24 cellular contexts compared by ENCODE assay signal in genomic region chr3:150302246-150302645, GRCh38.
"Had no signal": no experiment of that assay in that cellular context is flagged by ENCODE, and none has a peak within 500 bp of the region (broad histone marks: within the 10 kb centered on the region; RNA-seq: fewer than 3 reads in every experiment).

No MANE protein-coding gene starts in this region.

- ATAC-seq: activated CD8-positive, alpha-beta T cell treated with anti-CD3 and anti-CD28 coated beads, Interleukin-2, amount 10 ng/mL, durations not matched to agents 7 days and 5 days; left lobe of liver; lower lobe of right lung; naive thymus-derived CD4-positive, alpha-beta T cell had no signal

- H3K9me3 Mint-ChIP-seq: activated naive CD4-positive, alpha-beta T cell treated with anti-CD3 and anti-CD28 coated beads, Interleukin-2, amount 50 U/mL, for 24 hours; dendritic cell treated with granulocyte-macrophage colony-stimulating factor and Interleukin-4, amounts not matched to agents 40 ng/mL and 50 ng/mL, for 4 days; immature natural killer cell; neural progenitor cell; stimulated activated naive CD8-positive, alpha-beta T cell treated with anti-CD3 and anti-CD28 coated beads, Interleukin-15, Interleukin-2, amounts not matched to agents 100 ng/mL and 50 ng/mL, for 24 hours; T-helper 2 cell treated with Interferon-gamma antibody and Interleukin-4, amounts not matched to agents 5 μg/mL and 100 μg/mL, for 36 hours had no signal

- H3K27me3 Mint-ChIP-seq: brain, progenitor cell of endocrine pancreas had no signal

- H3K36me3 Mint-ChIP-seq: activated naive CD4-positive, alpha-beta T cell treated with anti-CD3 and anti-CD28 coated beads, Interleukin-2, amount 50 U/mL, for 24 hours; brain; immature natural killer cell; naive thymus-derived CD4-positive, alpha-beta T cell; neural progenitor cell had no signal

- H3K4me1 Mint-ChIP-seq: activated naive CD4-positive, alpha-beta T cell treated with anti-CD3 and anti-CD28 coated beads, Interleukin-2, amount 50 U/mL, for 24 hours; immature natural killer cell; naive thymus-derived CD4-positive, alpha-beta T cell; neural progenitor cell had no signal

- DNase-seq: activated CD4-positive, alpha-beta T cell treated with anti-CD3 and anti-CD28 coated beads for 1 hour; activated CD4-positive, alpha-beta T cell treated with anti-CD3 and anti-CD28 coated beads, Interleukin-2, amount 50 U/mL, for 1 hour; activated CD8-positive, alpha-beta T cell treated with anti-CD3 and anti-CD28 coated beads, Interleukin-2, amount 10 ng/mL, durations not matched to agents 7 days and 5 days; activated gamma-delta T cell treated with Interleukin-2 at 50 U/mL for 16 hours; anterior cingulate cortex; effector CD8-positive, alpha-beta T cell; glutamatergic neuron; immature natural killer cell; lower lobe of right lung; naive thymus-derived CD4-positive, alpha-beta T cell; retina; sigmoid colon; stimulated activated CD4-positive, alpha-beta T cell treated with anti-CD3 and anti-CD28 coated beads, Interleukin-12 subunit alpha, Interleukin-12 subunit beta, amount 100 ng/mL, for 4 hours; stimulated activated CD4-positive, alpha-beta T cell treated with anti-CD3 and anti-CD28 coated beads, Interleukin-4, amount 100 ng/mL, for 4 hours; tibial artery; WERI-Rb-1 had no signal

- H3K4me3 Mint-ChIP-seq: activated CD8-positive, alpha-beta T cell treated with anti-CD3 and anti-CD28 coated beads, Interleukin-2, amount 10 ng/mL, durations not matched to agents 7 days and 5 days; activated naive CD4-positive, alpha-beta T cell treated with anti-CD3 and anti-CD28 coated beads, Interleukin-2, amount 50 U/mL, for 24 hours; brain; dendritic cell treated with granulocyte-macrophage colony-stimulating factor and Interleukin-4, amounts not matched to agents 40 ng/mL and 50 ng/mL, for 4 days; immature natural killer cell; naive thymus-derived CD4-positive, alpha-beta T cell; neural progenitor cell; stimulated activated naive CD8-positive, alpha-beta T cell treated with anti-CD3 and anti-CD28 coated beads, Interleukin-15, Interleukin-2, amounts not matched to agents 100 ng/mL and 50 ng/mL, for 24 hours; T-helper 2 cell treated with Interferon-gamma antibody and Interleukin-4, amounts not matched to agents 5 μg/mL and 100 μg/mL, for 36 hours had no signal

- H3K27ac Mint-ChIP-seq: activated CD8-positive, alpha-beta T cell treated with anti-CD3 and anti-CD28 coated beads, Interleukin-2, amount 10 ng/mL, durations not matched to agents 7 days and 5 days; activated naive CD4-positive, alpha-beta T cell treated with anti-CD3 and anti-CD28 coated beads, Interleukin-2, amount 50 U/mL, for 24 hours; brain; dendritic cell treated with granulocyte-macrophage colony-stimulating factor and Interleukin-4, amounts not matched to agents 40 ng/mL and 50 ng/mL, for 4 days; immature natural killer cell; naive thymus-derived CD4-positive, alpha-beta T cell; neural progenitor cell; progenitor cell of endocrine pancreas; stimulated activated naive CD8-positive, alpha-beta T cell treated with anti-CD3 and anti-CD28 coated beads, Interleukin-15, Interleukin-2, amounts not matched to agents 100 ng/mL and 50 ng/mL, for 24 hours; T-helper 2 cell treated with Interferon-gamma antibody and Interleukin-4, amounts not matched to agents 5 μg/mL and 100 μg/mL, for 36 hours had no signal
